1 cellular context compared by ENCODE assay signal in the genomic region with DNA sequence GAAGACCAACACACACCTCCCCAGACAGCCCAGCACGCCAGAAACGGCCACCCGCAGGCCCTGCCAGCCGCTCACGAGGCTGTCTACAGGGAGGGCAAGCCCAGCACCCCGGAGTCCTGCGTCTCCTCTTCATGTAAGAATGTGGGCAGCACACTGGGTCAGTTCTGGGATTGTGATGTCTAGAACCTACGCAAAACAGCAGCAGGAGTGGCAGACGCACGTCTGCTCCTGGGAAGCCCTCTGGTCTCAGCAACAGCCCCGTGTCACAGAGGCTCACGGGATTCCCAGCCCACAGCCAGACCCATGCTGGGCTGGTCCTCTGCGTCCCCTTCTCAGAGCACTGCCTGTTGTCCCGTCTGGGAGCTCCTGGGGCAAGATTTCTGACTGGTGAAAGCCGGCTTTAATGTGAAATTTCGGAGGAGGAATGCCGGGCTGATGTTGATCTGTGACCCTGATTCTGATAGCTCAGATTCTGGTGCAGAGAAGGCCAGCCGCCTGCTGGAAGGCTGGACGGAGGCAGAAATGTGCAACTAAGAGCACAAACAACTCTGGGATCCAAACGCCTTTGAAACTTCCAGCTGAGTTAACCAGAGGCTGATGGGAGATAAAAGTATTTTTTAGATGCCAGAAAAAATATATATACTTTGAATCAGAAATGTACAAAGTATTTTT.
TF ChIP-seq lines count a peak whose summit lies in the region.

No MANE protein-coding gene starts in this region.

TF ChIP-seq in HEK293T, 16 proteins besides CTCF, POLR2A, EP300 and RAD21 (continued from another document):
- TF ChIP-seq SP1 (IDR thresholded peaks at IDR 0.05) (no peak), NFRKB (IDR thresholded peaks at IDR 0.05) (no peak), L3MBTL2 (conservative IDR thresholded peaks at IDR 0.05) (no peak), BHLHE40 (IDR thresholded peaks at IDR 0.05; ENCODE audit: borderline replicate concordance) (no peak), SUZ12 (IDR thresholded peaks at IDR 0.05) (no peak), HDGF (IDR thresholded peaks at IDR 0.05; ENCODE audit: borderline replicate concordance) (no peak), ELF4 (IDR thresholded peaks at IDR 0.05) (no peak), TARDBP (IDR thresholded peaks at IDR 0.05) (no peak)
- TF ChIP-seq, protein P1, sequence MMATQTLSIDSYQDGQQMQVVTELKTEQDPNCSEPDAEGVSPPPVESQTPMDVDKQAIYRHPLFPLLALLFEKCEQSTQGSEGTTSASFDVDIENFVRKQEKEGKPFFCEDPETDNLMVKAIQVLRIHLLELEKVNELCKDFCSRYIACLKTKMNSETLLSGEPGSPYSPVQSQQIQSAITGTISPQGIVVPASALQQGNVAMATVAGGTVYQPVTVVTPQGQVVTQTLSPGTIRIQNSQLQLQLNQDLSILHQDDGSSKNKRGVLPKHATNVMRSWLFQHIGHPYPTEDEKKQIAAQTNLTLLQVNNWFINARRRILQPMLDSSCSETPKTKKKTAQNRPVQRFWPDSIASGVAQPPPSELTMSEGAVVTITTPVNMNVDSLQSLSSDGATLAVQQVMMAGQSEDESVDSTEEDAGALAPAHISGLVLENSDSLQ (IDR thresholded peaks at IDR 0.05): no peak
